8 cellular contexts compared by ENCODE assay signal in genomic region chr6:158853072-158853871, GRCh38. TPM values are rescaled to one million over a fixed set of nuclear protein-coding genes. Genes with fewer than 3 reads are reported as not detected.
A peak's percentile ranks its signal among the peaks of the same experiment; 100 is the strongest.
DNase-seq lines count a peak whose midpoint lies in the region; ATAC-seq and TF ChIP-seq lines count a peak whose summit lies in the region.

No MANE protein-coding gene starts in this region.

- BruUV-seq in PC-3 (replicated peaks; lab: Mats Ljungman, UMichigan), result no TSS peak

- CTCF ChIA-PET in PC-3 (lab: Charles Lee), result interaction anchor here (0.5 kb wide), 1 partner anchor 17 kb away, joined by 3 read pairs; no protein-coding TSS in a partner anchor

- H3K27ac Mint-ChIP-seq in activated T-cell treated with anti-CD3 and anti-CD28 coated beads, Interleukin-2, amount 50 U/mL, for 72 hours, result no peak overlapping the region

- POLR2A ChIA-PET in PC-3 (lab: Charles Lee; ENCODE audit: unreplicated experiment), result interaction anchor here (1.1 to 2.1 kb wide), 2 partner anchors 16 to 34 kb away, joined by 8 to 17 read pairs; partner anchors contain the start of gene EZR

- H3K4me3 ChIP-seq in ACC112 (ENCODE audit: low read depth, low read length) (no peak overlapping the region), PC-3 (ENCODE audit: low read length) (peak overlapping the region; percentile 26; the same call in 1 of the 2 replicates), rectal smooth muscle tissue (ENCODE audit: low read length) (peak overlapping the region; percentile 62)

- intact Hi-C loops in PC-3 (cut with micrococcal nuclease), result loop anchor here (1.0 to 10.0 kb wide), 3 partner anchors 16 to 211 kb away; partner anchors contain the start of gene DYNLT1

- H3K79me2 ChIP-seq in ACC112 (ENCODE audit: control insufficient read depth, insufficient read depth, low read length, unreplicated experiment), result no peaks in the 10 kb centered on the region
- peaks cover 11% of the 10 kb centered on the region for H3K79me2 ChIP-seq in PC-3 (ENCODE audit: low read length)

- H3K4me3 Mint-ChIP-seq in activated T-cell treated with anti-CD3 and anti-CD28 coated beads, Interleukin-2, amount 50 U/mL, for 72 hours, result no peak overlapping the region

- H3K9ac ChIP-seq in PC-3 (ENCODE audit: low read length) (peak overlapping the region; percentile 81), rectal smooth muscle tissue (ENCODE audit: low read length) (peak overlapping the region; percentile 54)

- H3K36me3 Mint-ChIP-seq in activated T-cell treated with anti-CD3 and anti-CD28 coated beads, Interleukin-2, amount 50 U/mL, for 72 hours (ENCODE audit: insufficient read depth in 2 of 2), result no peaks in the 10 kb centered on the region

- H3K4me1 Mint-ChIP-seq in activated T-cell treated with anti-CD3 and anti-CD28 coated beads, Interleukin-2, amount 50 U/mL, for 72 hours (ENCODE audit: low read depth), result peaks cover 33% of the 10 kb centered on the region

- no peaks in the 10 kb centered on the region for H4K20me1 ChIP-seq in PC-3 (ENCODE audit: low read length)

- ATAC-seq in GM18909 (IDR thresholded peaks at IDR 0.05; ENCODE audit: poor library complexity, unreplicated experiment) (peak; percentile 93), HG03103 (IDR thresholded peaks at IDR 0.05; ENCODE audit: low read depth, unreplicated experiment) (peak; percentile 87), PC-3 (peak; percentile 69)
- ATAC-seq in activated T-cell treated with anti-CD3 and anti-CD28 coated beads, Interleukin-2, amount 50 U/mL, for 72 hours (replicated peaks in 1 of 2), result peak; percentile 70 to 74

- DNase-seq in PC-3 (peak; percentile 98), foreskin melanocyte (peak; percentile 86), NCI-H1436 (lab: John Stamatoyannopoulos, UW) (no peak)
- DNase-seq in activated T-cell treated with anti-CD3 and anti-CD28 coated beads, Interleukin-2, amount 50 U/mL, for 72 hours, result peak; percentile 85 to 89

- H3K9me3 ChIP-seq in PC-3 (ENCODE audit: low read length), result no peaks in the 10 kb centered on the region

- no peaks in the 10 kb centered on the region for H3K27me3 Mint-ChIP-seq in activated T-cell treated with anti-CD3 and anti-CD28 coated beads, Interleukin-2, amount 50 U/mL, for 72 hours (ENCODE audit: low read depth)

- H2AFZ ChIP-seq in ACC112 (ENCODE audit: low read length, unreplicated experiment) (no peak overlapping the region), PC-3 (ENCODE audit: low read length) (no peak overlapping the region)

- no peaks in the 10 kb centered on the region for H3K9me2 ChIP-seq in PC-3 (replicated peaks; ENCODE audit: low read length)

- H3K4me1 ChIP-seq in ACC112 (ENCODE audit: control insufficient read depth, insufficient read depth, low read length, unreplicated experiment), result peaks cover 35% of the 10 kb centered on the region
- H3K4me1 ChIP-seq in PC-3 (ENCODE audit: insufficient read depth, low read length), result peaks cover 61% of the 10 kb centered on the region
- H3K4me1 ChIP-seq in rectal smooth muscle tissue (ENCODE audit: control insufficient read depth, insufficient read depth, low read length), result peaks cover 27% of the 10 kb centered on the region

- no peaks in the 10 kb centered on the region for H3K9me3 Mint-ChIP-seq in activated T-cell treated with anti-CD3 and anti-CD28 coated beads, Interleukin-2, amount 50 U/mL, for 72 hours

- H3K27ac ChIP-seq in ACC112 (ENCODE audit: low read depth, low read length) (peak overlapping the region; percentile 11; the same call in 1 of the 2 replicates), PC-3 (ENCODE audit: low read length) (peak overlapping the region; percentile 99), rectal smooth muscle tissue (ENCODE audit: low read depth, low read length) (no peak overlapping the region)

- H3K36me3 ChIP-seq in ACC112 (ENCODE audit: insufficient read depth, low read length), result no peaks in the 10 kb centered on the region
- H3K36me3 ChIP-seq in PC-3 (ENCODE audit: low read depth, low read length), result no peaks in the 10 kb centered on the region
- no peaks in the 10 kb centered on the region for H3K36me3 ChIP-seq in rectal smooth muscle tissue (ENCODE audit: control insufficient read depth, insufficient read depth, low read length)

- H3K27me3 ChIP-seq in ACC112 (ENCODE audit: insufficient read depth, low read length) (no peaks in the 10 kb centered on the region), PC-3 (ENCODE audit: low read length) (no peaks in the 10 kb centered on the region), rectal smooth muscle tissue (ENCODE audit: control insufficient read depth, insufficient read depth, low read length) (no peaks in the 10 kb centered on the region)

- TF ChIP-seq CTCF in PC-3 (conservative IDR thresholded peaks at IDR 0.05; ENCODE audit: low read depth, low read length), result no peak

- H3K4me2 ChIP-seq in PC-3 (ENCODE audit: low read length), result peak overlapping the region; percentile 70

- H3F3A ChIP-seq in PC-3 (ENCODE audit: low read length, unreplicated experiment), result no peaks in the 10 kb centered on the region

RNA-seq across cellular contexts. Expression of gene EZR, which starts 34.1 kb away (rescaled TPM):
- total RNA-seq in PC-3 (2014; rRNA removed), result 182 and 200 TPM in 2 replicates
- total RNA-seq in activated T-cell treated with anti-CD3 and anti-CD28 coated beads, Interleukin-2, amount 50 U/mL, for 72 hours, result 100 to 1,000 TPM; 167 to 177 TPM
